14 cellular contexts compared by ENCODE assay signal in genomic region chr11:45159781-45160365, GRCh38. TPM values are rescaled to one million over a fixed set of nuclear protein-coding genes. Genes with fewer than 3 reads are reported as not detected.
A peak's percentile ranks its signal among the peaks of the same experiment; 100 is the strongest.
DNase-seq lines count a peak whose midpoint lies in the region; ATAC-seq and TF ChIP-seq lines count a peak whose summit lies in the region.
"Had no signal": no experiment of that assay in that cellular context is flagged by ENCODE, and none has a peak within 500 bp of the region (broad histone marks: within the 10 kb centered on the region; RNA-seq: fewer than 3 reads in every experiment).

No MANE protein-coding gene starts in this region.

- no peak overlapping the region for H2AFZ ChIP-seq in hepatocyte
- H2AFZ ChIP-seq: GM23248 had no signal

- no peak for TF ChIP-seq EP300 in stomach (IDR thresholded peaks at IDR 0.05)

- no peak for DNase-seq in right atrium auricular region (ENCODE audit: low spot score)
- DNase-seq in heart right ventricle: no peak
- no peak for DNase-seq in hepatocyte (ENCODE audit: low spot score)
- no peak for DNase-seq in stomach
- no peak for DNase-seq in NCI-H524 treated with DMSO at 0.1 percent for 48 hours (lab: John Stamatoyannopoulos, UW)
- no peak for DNase-seq in stimulated activated CD4-positive, alpha-beta T cell treated with anti-CD3 and anti-CD28 coated beads, Interleukin-12 subunit alpha, Interleukin-12 subunit beta, amount 100 ng/mL, for 4 hours
- no peak for DNase-seq in activated T-cell treated with anti-CD3 and anti-CD28 coated beads, Interleukin-2, amount 50 U/mL, for 48 hours
- DNase-seq: COR-L47; GM23248; NCI-H187 treated with DMSO at 0.1 percent for 48 hours; NCI-H345; NCI-H69; NK-92 treated with Interleukin-12 subunit alpha and Interleukin-12 subunit beta, amount 100 ng/mL, for 24 hours; OCI-M1 had no signal

- H3K9me2 ChIP-seq in hepatocyte (replicated peaks; ENCODE audit: insufficient read depth): no peaks in the 10 kb centered on the region

- H3K4me1 ChIP-seq in right atrium auricular region: peaks cover 0 to 89% of the 10 kb centered on the region in 2 donors
- H3K4me1 ChIP-seq in heart right ventricle: peaks cover 40 to 97% (median 78%) of the 10 kb centered on the region in 9 donors
- peaks cover 51% of the 10 kb centered on the region for H3K4me1 ChIP-seq in hepatocyte (ENCODE audit: insufficient read depth)
- peaks cover 35 to 98% (median 61%) of the 10 kb centered on the region in 4 donors for H3K4me1 ChIP-seq in stomach

- ATAC-seq in heart right ventricle: no peak

- 74 to 91% methylated on average over 3 of the region's 3 CpGs for WGBS in heart right ventricle, 2 donors
- 92% methylated on average over 3 of the region's 3 CpGs for WGBS in hepatocyte (ENCODE audit: low lambda C conversion rate, missing lambda C conversion rate)
- WGBS in stomach, 5 donors: 68 to 84% (median 78%) methylated on average over 3 of the region's 3 CpGs

- H3K4me3 ChIP-seq in right atrium auricular region (no peak overlapping the region), heart right ventricle (no peak overlapping the region), hepatocyte (no peak overlapping the region), stomach (no peak overlapping the region)
- H3K4me3 ChIP-seq: GM23248 had no signal

- no peaks in the 10 kb centered on the region for H3K27me3 ChIP-seq in right atrium auricular region
- no peaks in the 10 kb centered on the region for H3K27me3 ChIP-seq in heart right ventricle
- no peaks in the 10 kb centered on the region for H3K27me3 ChIP-seq in hepatocyte
- H3K27me3 ChIP-seq in stomach: no peaks in the 10 kb centered on the region

- intact Hi-C loops in heart right ventricle (cut with DNase I): no loop called here
- intact Hi-C loops in stomach (cut with DNase I; ENCODE audit: low total_unique reads): no loop called here

- peaks cover 95% of the 10 kb centered on the region for H3K79me2 ChIP-seq in hepatocyte

- TF ChIP-seq CTCF in right atrium auricular region (IDR thresholded peaks at IDR 0.05) (no peak), heart right ventricle (IDR thresholded peaks at IDR 0.05) (no peak), hepatocyte (IDR thresholded peaks at IDR 0.05; ENCODE audit: poor library complexity) (no peak), stomach (IDR thresholded peaks at IDR 0.05) (no peak)

- H3K9me3 ChIP-seq in right atrium auricular region (no peaks in the 10 kb centered on the region), heart right ventricle (no peaks in the 10 kb centered on the region), hepatocyte (ENCODE audit: low read depth) (no peaks in the 10 kb centered on the region), stomach (no peaks in the 10 kb centered on the region)

- peaks cover 8% of the 10 kb centered on the region for H4K20me1 ChIP-seq in hepatocyte (ENCODE audit: insufficient read depth, poor library complexity, severe bottlenecking)

- TF ChIP-seq POLR2A in stomach (IDR thresholded peaks at IDR 0.05): no peak

- H3K4me2 ChIP-seq in hepatocyte: no peak overlapping the region

- H3K36me3 ChIP-seq in right atrium auricular region (no peaks in the 10 kb centered on the region), heart right ventricle (no peaks in the 10 kb centered on the region), hepatocyte (replicated peaks; ENCODE audit: insufficient read depth, low read depth) (no peaks in the 10 kb centered on the region), stomach (no peaks in the 10 kb centered on the region)

- H3K27ac ChIP-seq in right atrium auricular region: peak overlapping the region; percentile 60 to 87
- peak overlapping the region in 4 of 10 donors; percentile 24 to 79 (median 66) for H3K27ac ChIP-seq in heart right ventricle
- H3K27ac ChIP-seq in hepatocyte: peak overlapping the region; percentile 92
- peak overlapping the region in 3 of 5 donors; percentile 53 to 70 (median 53) for H3K27ac ChIP-seq in stomach
- H3K27ac ChIP-seq: GM23248 had no signal

RNA-seq across cellular contexts. Expression of gene PRDM11, which starts 13.4 kb away (rescaled TPM):
- total RNA-seq in right atrium auricular region (10 to 100 TPM; 13.5 to 27.6 TPM), heart right ventricle (10 to 100 TPM; 10.8 to 22.0 (median 15.8) TPM), hepatocyte (15.0 and 25.0 TPM in 2 replicates), stomach (100 to 1,000 TPM in 1 of 5 donors, 10 to 100 TPM in 3, 1 to 10 TPM in 1; 4.5 to 139 (median 14.2) TPM)
- polyA plus RNA-seq in heart right ventricle (1 to 10 TPM; 4.6 to 7.7 TPM), hepatocyte (8.8 and 11.2 TPM in 2 replicates), stomach (1 to 10 TPM; 1.2 to 3.5 (median 2.6) TPM)
